ENCODE assay signal across 15 cellular contexts in genomic region chr1:9331558-9332346, GRCh38. TPM values are rescaled to one million over a fixed set of nuclear protein-coding genes. Genes with fewer than 3 reads are reported as not detected.
DNase-seq lines count a peak whose midpoint lies in the region; ATAC-seq and TF ChIP-seq lines count a peak whose summit lies in the region.
"Had no signal": no experiment of that assay in that cellular context is flagged by ENCODE, and none has a peak within 500 bp of the region (broad histone marks: within the 10 kb centered on the region; RNA-seq: fewer than 3 reads in every experiment).

No MANE protein-coding gene starts in this region.

- H3K36me3 Mint-ChIP-seq in CD4-positive, CD25-positive, alpha-beta regulatory T cell = peaks cover 3% of the 10 kb centered on the region
- peaks cover 18% of the 10 kb centered on the region for H3K36me3 Mint-ChIP-seq in nephron progenitor cell (ENCODE audit: low read depth)

- 43 to 68% methylated on average over 13 of the region's 13 CpGs for WGBS in esophagus, 2 donors

- no peaks in the 10 kb centered on the region for H3K27me3 Mint-ChIP-seq in CD4-positive, CD25-positive, alpha-beta regulatory T cell
- H3K27me3 Mint-ChIP-seq in nephron progenitor cell (ENCODE audit: low read depth, poor library complexity) = peaks cover 12% of the 10 kb centered on the region

- H3K9me3 ChIP-seq in CD4-positive, CD25-positive, alpha-beta regulatory T cell (ENCODE audit: control insufficient read depth in 2 of 2, low read length in 2 of 2) = no peaks in the 10 kb centered on the region
- no peaks in the 10 kb centered on the region for H3K9me3 ChIP-seq in esophagus (ENCODE audit: control insufficient read depth in 2 of 2, insufficient read depth in 1 of 2, low read depth in 1 of 2, low read length in 1 of 2)
- H3K9me3 ChIP-seq in effector memory CD4-positive, alpha-beta T cell (ENCODE audit: control insufficient read depth, low read length) = no peaks in the 10 kb centered on the region
- H3K9me3 ChIP-seq: adrenal gland had no signal

- no peak for ATAC-seq in CD4-positive, CD25-positive, alpha-beta regulatory T cell (ENCODE audit: low read depth in 2 of 2)
- no peak for ATAC-seq in HG03442 (IDR thresholded peaks at IDR 0.05; ENCODE audit: unreplicated experiment)
- no peak for ATAC-seq in HG02588 (IDR thresholded peaks at IDR 0.05; ENCODE audit: unreplicated experiment)

- peaks cover 4% of the 10 kb centered on the region for H3K4me1 ChIP-seq in CD4-positive, CD25-positive, alpha-beta regulatory T cell (ENCODE audit: control insufficient read depth, insufficient read depth, low read length, poor library complexity, severe bottlenecking)
- peaks cover 7 to 12% of the 10 kb centered on the region in 2 donors for H3K4me1 ChIP-seq in esophagus (ENCODE audit: control insufficient read depth in 2 of 2, insufficient read depth in 2 of 2, low read length in 1 of 2)
- H3K4me1 ChIP-seq in effector memory CD4-positive, alpha-beta T cell (ENCODE audit: control insufficient read depth, insufficient read depth, low read length, poor library complexity, severe bottlenecking) = no peaks in the 10 kb centered on the region

- DNase-seq in CD4-positive, CD25-positive, alpha-beta regulatory T cell = no peak
- DNase-seq in NCI-H510A treated with DMSO at 0.1 percent for 48 hours (lab: John Stamatoyannopoulos, UW) (peak; percentile 89), nephron progenitor cell (no peak), NCI-H2227 treated with DMSO at 0.1 percent for 48 hours (lab: John Stamatoyannopoulos, UW) (no peak)
- no peak for DNase-seq in effector memory CD4-positive, alpha-beta T cell
- DNase-seq: cerebellar nuclear complex, GDM1, NCI-H2107, RPMI8226, WERI-Rb-1 had no signal

- no peak for TF ChIP-seq CTCF in nephron progenitor cell (IDR thresholded peaks at IDR 0.05)

- H3K27ac ChIP-seq in CD4-positive, CD25-positive, alpha-beta regulatory T cell (ENCODE audit: insufficient read depth, low read length, poor library complexity, severe bottlenecking) = no peak overlapping the region
- peak overlapping the region; percentile 37 to 63 for H3K27ac ChIP-seq in esophagus (ENCODE audit: low read depth in 2 of 2, low read length in 1 of 2)
- H3K27ac ChIP-seq in effector memory CD4-positive, alpha-beta T cell (ENCODE audit: insufficient read depth, low read length, poor library complexity, severe bottlenecking) = no peak overlapping the region
- H3K27ac ChIP-seq: adrenal gland had no signal

- no peaks in the 10 kb centered on the region for H3K36me3 ChIP-seq in CD4-positive, CD25-positive, alpha-beta regulatory T cell (ENCODE audit: control insufficient read depth, insufficient read depth, low read length)
- H3K36me3 ChIP-seq in esophagus (ENCODE audit: control insufficient read depth in 2 of 2, insufficient read depth in 2 of 2, low read length in 1 of 2) = no peaks in the 10 kb centered on the region
- H3K36me3 ChIP-seq in effector memory CD4-positive, alpha-beta T cell (ENCODE audit: control insufficient read depth, insufficient read depth, low read length) = no peaks in the 10 kb centered on the region
- H3K36me3 ChIP-seq: adrenal gland, WERI-Rb-1 had no signal

- H3K9me3 Mint-ChIP-seq in CD4-positive, CD25-positive, alpha-beta regulatory T cell = no peaks in the 10 kb centered on the region
- H3K9me3 Mint-ChIP-seq in nephron progenitor cell = no peaks in the 10 kb centered on the region
- H3K9me3 Mint-ChIP-seq: activated T-helper 2 cell treated with anti-CD3 and anti-CD28 coated beads, Interferon-gamma antibody, Interleukin-2, Interleukin-4, amounts not matched to agents 10 μg/mL and 5 μg/mL and 100 μg/mL, durations not matched to agents 14 hours and 24 hours and 36 hours had no signal

- H3K4me1 Mint-ChIP-seq in CD4-positive, CD25-positive, alpha-beta regulatory T cell = peaks cover 13 to 34% (median 29%) of the 10 kb centered on the region in 4 donors
- H3K4me1 Mint-ChIP-seq in nephron progenitor cell = peaks cover 66% of the 10 kb centered on the region

- H3K27ac Mint-ChIP-seq in CD4-positive, CD25-positive, alpha-beta regulatory T cell = peak overlapping the region in 2 of 3 donors; percentile 39 to 68
- H3K27ac Mint-ChIP-seq in nephron progenitor cell = peak overlapping the region; percentile 52
- H3K27ac Mint-ChIP-seq: activated T-helper 2 cell treated with anti-CD3 and anti-CD28 coated beads, Interferon-gamma antibody, Interleukin-2, Interleukin-4, amounts not matched to agents 10 μg/mL and 5 μg/mL and 100 μg/mL, durations not matched to agents 14 hours and 24 hours and 36 hours had no signal

- H3K4me3 ChIP-seq in CD4-positive, CD25-positive, alpha-beta regulatory T cell (ENCODE audit: low read depth, low read length) = no peak overlapping the region
- no peak overlapping the region for H3K4me3 ChIP-seq in esophagus (ENCODE audit: low read depth in 1 of 2, low read length in 2 of 2)
- H3K4me3 ChIP-seq in effector memory CD4-positive, alpha-beta T cell (ENCODE audit: insufficient read depth, low read depth, low read length, poor library complexity, severe bottlenecking) = no peak overlapping the region
- H3K4me3 ChIP-seq: adrenal gland had no signal

- no peaks in the 10 kb centered on the region for H3K27me3 ChIP-seq in CD4-positive, CD25-positive, alpha-beta regulatory T cell (ENCODE audit: control insufficient read depth, insufficient read depth, low read length)
- H3K27me3 ChIP-seq in esophagus (ENCODE audit: control insufficient read depth in 1 of 2, insufficient read depth in 2 of 2, low read length in 2 of 2) = no peaks in the 10 kb centered on the region
- H3K27me3 ChIP-seq in effector memory CD4-positive, alpha-beta T cell (replicated peaks; ENCODE audit: control insufficient read depth, insufficient read depth, low read length, poor library complexity, severe bottlenecking) = no peaks in the 10 kb centered on the region
- H3K27me3 ChIP-seq: adrenal gland had no signal

- no peak overlapping the region for H3K4me3 Mint-ChIP-seq in CD4-positive, CD25-positive, alpha-beta regulatory T cell
- no peak overlapping the region for H3K4me3 Mint-ChIP-seq in nephron progenitor cell

RNA-seq across cellular contexts. Expression of gene SPSB1, which starts 39.1 kb away (rescaled TPM):
- 19.7 TPM for total RNA-seq in CD4-positive, CD25-positive, alpha-beta regulatory T cell
- 10 to 100 TPM in 3 of 4 donors, 1 to 10 TPM in 1; 7.0 to 12.3 (median 11.9) TPM for polyA plus RNA-seq in CD4-positive, CD25-positive, alpha-beta regulatory T cell
- 10 to 100 TPM; 14.4 to 20.9 TPM for polyA plus RNA-seq in esophagus

Comparison
In these comparisons a context has a peak if more than half of its experiments do, and no peak if none do; other contexts are left out.
1. H3K27ac ChIP-seq: peak in esophagus (2 of 2); none in CD4-positive, CD25-positive, alpha-beta regulatory T cell (single experiment) and effector memory CD4-positive, alpha-beta T cell (single experiment).